Comparison of ENCODE assay signal across 8 cellular contexts in the genomic region with DNA sequence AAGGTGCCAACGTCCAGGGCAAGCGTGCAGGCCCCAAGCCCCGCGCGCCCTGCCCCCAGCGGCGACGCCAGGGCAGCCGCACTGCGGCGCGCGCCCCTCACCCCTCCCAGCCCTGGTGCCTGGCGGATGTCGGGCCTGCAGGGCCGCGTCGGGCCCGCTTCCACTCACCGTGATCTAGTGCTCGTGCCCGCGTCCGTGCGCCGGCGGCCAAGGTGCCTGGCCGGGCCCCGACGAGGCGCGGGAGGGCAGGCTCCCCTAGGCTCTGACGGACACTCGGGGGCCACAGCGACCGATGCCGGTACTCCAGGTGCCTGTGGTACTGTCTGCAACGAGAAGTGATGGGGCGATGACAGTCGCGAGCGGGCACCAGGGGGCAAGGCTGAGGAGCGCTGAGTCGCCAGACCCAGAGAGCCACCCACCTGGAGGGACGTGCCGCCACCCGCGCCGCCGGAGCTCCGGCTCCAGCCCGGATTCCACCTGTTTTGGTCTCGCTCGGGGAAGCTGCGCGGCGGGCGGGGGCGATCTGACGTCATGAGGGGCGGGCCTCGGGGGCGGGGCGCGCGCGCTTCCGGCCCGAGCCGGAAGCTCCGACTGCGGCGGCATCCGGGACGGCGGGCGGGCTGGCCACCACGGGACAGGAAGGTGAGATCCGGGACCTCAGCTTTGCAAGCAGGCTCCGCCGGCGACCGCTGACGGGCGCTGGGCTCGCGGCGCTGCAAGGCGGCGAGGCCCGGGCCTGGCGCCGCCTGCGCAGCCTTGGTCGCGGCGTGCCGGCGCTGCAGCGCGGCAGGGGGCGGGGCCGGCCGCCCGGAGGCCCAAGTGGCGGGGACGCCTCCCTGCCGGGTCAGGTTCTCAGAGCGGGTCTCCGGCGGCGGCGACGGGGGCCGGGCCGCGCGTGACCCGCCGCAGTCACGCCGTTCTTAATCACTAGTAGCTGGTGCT. TPM values are rescaled to one million over a fixed set of nuclear protein-coding genes. Genes with fewer than 3 reads are reported as not detected.
A peak's percentile ranks its signal among the peaks of the same experiment; 100 is the strongest.
DNase-seq lines count a peak whose midpoint lies in the region; ATAC-seq and TF ChIP-seq lines count a peak whose summit lies in the region.

A gene with protein sequence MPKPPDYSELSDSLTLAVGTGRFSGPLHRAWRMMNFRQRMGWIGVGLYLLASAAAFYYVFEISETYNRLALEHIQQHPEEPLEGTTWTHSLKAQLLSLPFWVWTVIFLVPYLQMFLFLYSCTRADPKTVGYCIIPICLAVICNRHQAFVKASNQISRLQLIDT (plus strand): TSS at position 927 of the 942 bp plus-strand sequence. CDS start 89 bp downstream, outside the sequence.
A gene with protein sequence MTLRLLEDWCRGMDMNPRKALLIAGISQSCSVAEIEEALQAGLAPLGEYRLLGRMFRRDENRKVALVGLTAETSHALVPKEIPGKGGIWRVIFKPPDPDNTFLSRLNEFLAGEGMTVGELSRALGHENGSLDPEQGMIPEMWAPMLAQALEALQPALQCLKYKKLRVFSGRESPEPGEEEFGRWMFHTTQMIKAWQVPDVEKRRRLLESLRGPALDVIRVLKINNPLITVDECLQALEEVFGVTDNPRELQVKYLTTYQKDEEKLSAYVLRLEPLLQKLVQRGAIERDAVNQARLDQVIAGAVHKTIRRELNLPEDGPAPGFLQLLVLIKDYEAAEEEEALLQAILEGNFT (minus strand): TSS at position 507 of the 942 bp plus-strand sequence. CDS start 655 bp downstream, outside the sequence.

- H3K9ac ChIP-seq in HUES64 (ENCODE audit: low read depth, low read length), result peak within 1 kb of the TSS; percentile 91

- H3K27ac ChIP-seq in HUES64 (ENCODE audit: low read depth, low read length), result peak within 1 kb of the TSS; percentile 94
- peak within 1 kb of the TSS; percentile 94 to 99 (median 98) for H3K27ac ChIP-seq in Peyer's patch

- H3K27me3 ChIP-seq in HUES64 (ENCODE audit: insufficient read depth, low read length) (no peaks in the 10 kb centered on the region), Peyer's patch (no peaks in the 10 kb centered on the region)

- H3K36me3 Mint-ChIP-seq in activated T-helper 1 cell treated with anti-CD3 and anti-CD28 coated beads, Interleukin-12 subunit alpha, Interleukin-12 subunit beta, Interleukin-2, Interleukin-4 antibody, amounts not matched to agents 30 ng/mL and 10 ng/mL and 1 ng/mL, durations not matched to agents 14 hours and 24 hours and 36 hours (ENCODE audit: low read depth), result peaks cover 17% of the 10 kb centered on the region
- H3K36me3 Mint-ChIP-seq in nephron progenitor cell (ENCODE audit: low read depth), result no peaks in the 10 kb centered on the region

- H3K4me3 ChIP-seq in HUES64 (ENCODE audit: low read length), result peak within 1 kb of the TSS; percentile 98
- H3K4me3 ChIP-seq in Peyer's patch, result peak within 1 kb of the TSS; percentile 77 to 99 (median 87)

- WGBS in HUES64, result under 1% methylated on average over 122 of the region's 122 CpGs

- H3K4me1 ChIP-seq in HUES64 (ENCODE audit: insufficient read depth, low read length), result no peaks in the 10 kb centered on the region
- peaks cover 0 to 21% (median 7%) of the 10 kb centered on the region in 4 donors for H3K4me1 ChIP-seq in Peyer's patch

- ATAC-seq in GM21447 (IDR thresholded peaks at IDR 0.05; ENCODE audit: unreplicated experiment), result peak; percentile 84
- ATAC-seq in stimulated activated naive CD8-positive, alpha-beta T cell treated with anti-CD3 and anti-CD28 coated beads, Interleukin-15, amount 100 ng/mL, for 72 hours, result peak; percentile 93

- peaks cover 38% of the 10 kb centered on the region for H3K4me1 Mint-ChIP-seq in activated T-helper 1 cell treated with anti-CD3 and anti-CD28 coated beads, Interleukin-12 subunit alpha, Interleukin-12 subunit beta, Interleukin-2, Interleukin-4 antibody, amounts not matched to agents 30 ng/mL and 10 ng/mL and 1 ng/mL, durations not matched to agents 14 hours and 24 hours and 36 hours (ENCODE audit: low read depth)
- peaks cover 21% of the 10 kb centered on the region for H3K4me1 Mint-ChIP-seq in nephron progenitor cell
- H3K4me1 Mint-ChIP-seq in stimulated activated naive CD8-positive, alpha-beta T cell treated with anti-CD3 and anti-CD28 coated beads, Interleukin-15, amount 100 ng/mL, for 72 hours, result peaks cover 41% of the 10 kb centered on the region

- H3K9me3 ChIP-seq in HUES64 (ENCODE audit: insufficient read depth, low read depth, low read length), result no peaks in the 10 kb centered on the region
- no peaks in the 10 kb centered on the region for H3K9me3 ChIP-seq in Peyer's patch

- no peaks in the 10 kb centered on the region for H3K9me3 Mint-ChIP-seq in activated T-helper 1 cell treated with anti-CD3 and anti-CD28 coated beads, Interleukin-12 subunit alpha, Interleukin-12 subunit beta, Interleukin-2, Interleukin-4 antibody, amounts not matched to agents 30 ng/mL and 10 ng/mL and 1 ng/mL, durations not matched to agents 14 hours and 24 hours and 36 hours
- H3K9me3 Mint-ChIP-seq in nephron progenitor cell, result no peaks in the 10 kb centered on the region
- no peaks in the 10 kb centered on the region for H3K9me3 Mint-ChIP-seq in stimulated activated naive CD8-positive, alpha-beta T cell treated with anti-CD3 and anti-CD28 coated beads, Interleukin-15, amount 100 ng/mL, for 72 hours

- no peaks in the 10 kb centered on the region for H3K27me3 Mint-ChIP-seq in activated T-helper 1 cell treated with anti-CD3 and anti-CD28 coated beads, Interleukin-12 subunit alpha, Interleukin-12 subunit beta, Interleukin-2, Interleukin-4 antibody, amounts not matched to agents 30 ng/mL and 10 ng/mL and 1 ng/mL, durations not matched to agents 14 hours and 24 hours and 36 hours (ENCODE audit: insufficient read depth)
- peaks cover 6% of the 10 kb centered on the region for H3K27me3 Mint-ChIP-seq in nephron progenitor cell (ENCODE audit: low read depth, poor library complexity)
- no peaks in the 10 kb centered on the region for H3K27me3 Mint-ChIP-seq in stimulated activated naive CD8-positive, alpha-beta T cell treated with anti-CD3 and anti-CD28 coated beads, Interleukin-15, amount 100 ng/mL, for 72 hours

- TF ChIP-seq POLR2A in Peyer's patch (IDR thresholded peaks at IDR 0.05), result peak; percentile 66 to 92

- peak within 1 kb of the TSS; percentile 89 for H3K27ac Mint-ChIP-seq in activated T-helper 1 cell treated with anti-CD3 and anti-CD28 coated beads, Interleukin-12 subunit alpha, Interleukin-12 subunit beta, Interleukin-2, Interleukin-4 antibody, amounts not matched to agents 30 ng/mL and 10 ng/mL and 1 ng/mL, durations not matched to agents 14 hours and 24 hours and 36 hours
- peak within 1 kb of the TSS; percentile 99 for H3K27ac Mint-ChIP-seq in nephron progenitor cell
- H3K27ac Mint-ChIP-seq in stimulated activated naive CD8-positive, alpha-beta T cell treated with anti-CD3 and anti-CD28 coated beads, Interleukin-15, amount 100 ng/mL, for 72 hours, result peak within 1 kb of the TSS; percentile 97 to 99

- H3K4me3 Mint-ChIP-seq in activated T-helper 1 cell treated with anti-CD3 and anti-CD28 coated beads, Interleukin-12 subunit alpha, Interleukin-12 subunit beta, Interleukin-2, Interleukin-4 antibody, amounts not matched to agents 30 ng/mL and 10 ng/mL and 1 ng/mL, durations not matched to agents 14 hours and 24 hours and 36 hours, result peak within 1 kb of the TSS; percentile 95
- H3K4me3 Mint-ChIP-seq in nephron progenitor cell, result peak within 1 kb of the TSS; percentile 98
- peak within 1 kb of the TSS; percentile 93 to 97 for H3K4me3 Mint-ChIP-seq in stimulated activated naive CD8-positive, alpha-beta T cell treated with anti-CD3 and anti-CD28 coated beads, Interleukin-15, amount 100 ng/mL, for 72 hours

- H3K36me3 ChIP-seq in HUES64 (ENCODE audit: insufficient read depth, low read length) (peaks cover 28% of the 10 kb centered on the region), Peyer's patch (peaks cover 0 to 30% (median 0%) of the 10 kb centered on the region in 3 donors)

- TF ChIP-seq CTCF in Peyer's patch (IDR thresholded peaks at IDR 0.05), result peak in 5 of 6 experiments; percentile 0 to 48 (median 30)
- TF ChIP-seq CTCF in nephron progenitor cell (IDR thresholded peaks at IDR 0.05), result peak; percentile 10

- intact Hi-C loops in activated T-helper 1 cell treated with anti-CD3 and anti-CD28 coated beads, Interleukin-12 subunit alpha, Interleukin-12 subunit beta, Interleukin-2, Interleukin-4 antibody, amounts not matched to agents 30 ng/mL and 10 ng/mL and 1 ng/mL, durations not matched to agents 14 hours and 24 hours and 36 hours (cut with micrococcal nuclease), result loop anchor here (1.0 to 10.0 kb wide), 7 partner anchors 23 to 1970 kb away; partner anchors contain the start of genes BTBD7, DICER1, GOLGA5 and GON7

- DNase-seq in DMS53 treated with DMSO at 0.1 percent for 48 hours (lab: John Stamatoyannopoulos, UW; ENCODE audit: unreplicated experiment) (peak; percentile 37), Peyer's patch (peak; percentile 86 to 96 (median 95)), fibroblast of peridontal ligament (ENCODE audit: extremely low read depth) (peak; percentile 60), nephron progenitor cell (peak; percentile 88)
- peak; percentile 87 for DNase-seq in activated T-helper 1 cell treated with anti-CD3 and anti-CD28 coated beads, Interleukin-12 subunit alpha, Interleukin-12 subunit beta, Interleukin-2, Interleukin-4 antibody, amounts not matched to agents 30 ng/mL and 10 ng/mL and 1 ng/mL, durations not matched to agents 14 hours and 24 hours and 36 hours (ENCODE audit: low spot score)
- DNase-seq in stimulated activated naive CD8-positive, alpha-beta T cell treated with anti-CD3 and anti-CD28 coated beads, Interleukin-15, amount 100 ng/mL, for 72 hours, result peak; percentile 91 to 92

RNA-seq across cellular contexts. Expression of the first gene that starts in this region (rescaled TPM):
- 26.8 TPM for polyA plus RNA-seq in HUES64 (2013, experiment 1 of 2)
- 28.0 TPM for polyA plus RNA-seq in HUES64 (2013, experiment 2 of 2)
- total RNA-seq in Peyer's patch, result 1 to 10 TPM; 6.0 to 9.9 (median 8.3) TPM
- 13.1 and 14.1 TPM in 2 replicates for total RNA-seq in activated T-helper 1 cell treated with anti-CD3 and anti-CD28 coated beads, Interleukin-12 subunit alpha, Interleukin-12 subunit beta, Interleukin-2, Interleukin-4 antibody, amounts not matched to agents 30 ng/mL and 10 ng/mL and 1 ng/mL, durations not matched to agents 14 hours and 24 hours and 36 hours

RNA-seq across cellular contexts. Expression of the second gene that starts in this region (rescaled TPM):
- 12.5 TPM for polyA plus RNA-seq in HUES64 (2013, experiment 1 of 2)
- 14.5 TPM for polyA plus RNA-seq in HUES64 (2013, experiment 2 of 2)
- total RNA-seq in Peyer's patch, result 10 to 100 TPM; 12.4 to 18.9 (median 16.5) TPM
- total RNA-seq in activated T-helper 1 cell treated with anti-CD3 and anti-CD28 coated beads, Interleukin-12 subunit alpha, Interleukin-12 subunit beta, Interleukin-2, Interleukin-4 antibody, amounts not matched to agents 30 ng/mL and 10 ng/mL and 1 ng/mL, durations not matched to agents 14 hours and 24 hours and 36 hours, result 16.8 and 18.4 TPM in 2 replicates

Comparison
In these comparisons a context has a peak if more than half of its experiments do, and no peak if none do; other contexts are left out.
1. Peak in every context shown above with its lines: DNase-seq, ATAC-seq, H3K4me3 ChIP-seq and H3K27ac ChIP-seq.
2. DNase-seq: peak in every context shown above with its lines; median percentile 95 in Peyer's patch; 92 in stimulated activated naive CD8-positive, alpha-beta T cell treated with anti-CD3 and anti-CD28 coated beads, Interleukin-15, amount 100 ng/mL, for 72 hours; 88 in nephron progenitor cell; 87 in activated T-helper 1 cell treated with anti-CD3 and anti-CD28 coated beads, Interleukin-12 subunit alpha, Interleukin-12 subunit beta, Interleukin-2, Interleukin-4 antibody, amounts not matched to agents 30 ng/mL and 10 ng/mL and 1 ng/mL, durations not matched to agents 14 hours and 24 hours and 36 hours; 60 in fibroblast of peridontal ligament; 37 in DMS53 treated with DMSO at 0.1 percent for 48 hours.